Comparison of ENCODE assay signal across 17 cellular contexts in genomic region chr10:112728997-112729396, GRCh38.
"Had no signal": no experiment of that assay in that cellular context is flagged by ENCODE, and none has a peak within 500 bp of the region (broad histone marks: within the 10 kb centered on the region; RNA-seq: fewer than 3 reads in every experiment).

No MANE protein-coding gene starts in this region.

- H3K9me3 Mint-ChIP-seq: activated CD4-positive, alpha-beta T cell treated with anti-CD3 and anti-CD28 coated beads, Interleukin-2, amount 10 ng/mL, durations not matched to agents 24 days and 14 days; activated CD8-positive, alpha-beta T cell treated with anti-CD3 and anti-CD28 coated beads for 36 hours; activated naive CD4-positive, alpha-beta T cell treated with anti-CD3 and anti-CD28 coated beads, Interleukin-2, amount 50 U/mL, for 24 hours; activated T-helper 1 cell treated with anti-CD3 and anti-CD28 coated beads, Interleukin-12 subunit alpha, Interleukin-12 subunit beta, Interleukin-2, Interleukin-4 antibody, amounts not matched to agents 30 ng/mL and 10 ng/mL and 1 ng/mL, durations not matched to agents 14 hours and 24 hours and 36 hours; natural killer cell; stimulated activated naive CD8-positive, alpha-beta T cell treated with anti-CD3 and anti-CD28 coated beads, Interleukin-15, Interleukin-2, amounts not matched to agents 100 ng/mL and 50 ng/mL, for 24 hours had no signal

- H3K4me1 Mint-ChIP-seq: activated naive CD4-positive, alpha-beta T cell treated with anti-CD3 and anti-CD28 coated beads, Interleukin-2, amount 50 U/mL, for 24 hours had no signal

- DNase-seq: activated CD4-positive, alpha-beta T cell treated with anti-CD3 and anti-CD28 coated beads, Interleukin-2, amount 10 ng/mL, durations not matched to agents 24 days and 14 days; activated CD8-positive, alpha-beta T cell treated with anti-CD3 and anti-CD28 coated beads for 36 hours; activated gamma-delta T cell treated with Interleukin-2 at 50 U/mL for 16 hours; anterior cingulate cortex; foreskin keratinocyte; kidney glomerular epithelial cell; left ventricle myocardium superior; midbrain; natural killer cell; stimulated activated CD4-positive, alpha-beta T cell treated with anti-CD3 and anti-CD28 coated beads, Interleukin-4, amount 100 ng/mL, for 4 hours; substantia nigra; tibial artery had no signal

- H3K36me3 Mint-ChIP-seq: natural killer cell had no signal

- H3K4me3 Mint-ChIP-seq: activated CD4-positive, alpha-beta T cell treated with anti-CD3 and anti-CD28 coated beads, Interleukin-2, amount 10 ng/mL, durations not matched to agents 24 days and 14 days; activated CD8-positive, alpha-beta T cell treated with anti-CD3 and anti-CD28 coated beads for 36 hours; activated naive CD4-positive, alpha-beta T cell treated with anti-CD3 and anti-CD28 coated beads, Interleukin-2, amount 50 U/mL, for 24 hours; activated T-helper 1 cell treated with anti-CD3 and anti-CD28 coated beads, Interleukin-12 subunit alpha, Interleukin-12 subunit beta, Interleukin-2, Interleukin-4 antibody, amounts not matched to agents 30 ng/mL and 10 ng/mL and 1 ng/mL, durations not matched to agents 14 hours and 24 hours and 36 hours; brain; natural killer cell; stimulated activated naive CD8-positive, alpha-beta T cell treated with anti-CD3 and anti-CD28 coated beads, Interleukin-15, Interleukin-2, amounts not matched to agents 100 ng/mL and 50 ng/mL, for 24 hours had no signal

- H3K27ac Mint-ChIP-seq: activated CD4-positive, alpha-beta T cell treated with anti-CD3 and anti-CD28 coated beads, Interleukin-2, amount 10 ng/mL, durations not matched to agents 24 days and 14 days; activated CD8-positive, alpha-beta T cell treated with anti-CD3 and anti-CD28 coated beads for 36 hours; activated naive CD4-positive, alpha-beta T cell treated with anti-CD3 and anti-CD28 coated beads, Interleukin-2, amount 50 U/mL, for 24 hours; activated T-helper 1 cell treated with anti-CD3 and anti-CD28 coated beads, Interleukin-12 subunit alpha, Interleukin-12 subunit beta, Interleukin-2, Interleukin-4 antibody, amounts not matched to agents 30 ng/mL and 10 ng/mL and 1 ng/mL, durations not matched to agents 14 hours and 24 hours and 36 hours; brain; natural killer cell; stimulated activated naive CD8-positive, alpha-beta T cell treated with anti-CD3 and anti-CD28 coated beads, Interleukin-15, Interleukin-2, amounts not matched to agents 100 ng/mL and 50 ng/mL, for 24 hours had no signal

- ATAC-seq: activated CD4-positive, CD25-positive, alpha-beta regulatory T cell treated with anti-CD3 and anti-CD28 coated beads, Interleukin-2, amount 50 U/mL, for 24 hours; activated CD8-positive, alpha-beta T cell treated with anti-CD3 and anti-CD28 coated beads for 36 hours; foreskin keratinocyte; left ventricle myocardium superior; natural killer cell had no signal
